9 cellular contexts compared by ENCODE assay signal in the genomic region with DNA sequence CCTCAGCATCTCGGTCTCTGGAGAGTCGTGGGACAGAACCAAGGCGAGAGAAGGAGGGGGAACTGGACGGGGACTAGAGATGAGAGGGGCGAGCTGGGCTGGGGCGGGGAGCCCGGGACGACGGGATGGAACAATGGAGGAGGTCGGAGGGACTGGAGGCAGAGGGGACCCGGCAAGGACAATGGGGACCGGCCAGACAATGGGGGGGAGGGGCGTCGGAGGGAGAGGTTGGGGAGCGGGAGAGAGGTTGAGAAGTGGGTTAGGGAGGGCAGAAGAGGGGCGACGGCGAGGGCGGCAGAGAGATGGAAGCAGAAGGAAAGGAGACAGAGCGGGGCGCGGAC. TPM values are rescaled to one million over a fixed set of nuclear protein-coding genes. Genes with fewer than 3 reads are reported as not detected.
DNase-seq lines count a peak whose midpoint lies in the region; ATAC-seq and TF ChIP-seq lines count a peak whose summit lies in the region.
"Had no signal": no experiment of that assay in that cellular context is flagged by ENCODE, and none has a peak within 500 bp of the region (broad histone marks: within the 10 kb centered on the region; RNA-seq: fewer than 3 reads in every experiment).

No MANE protein-coding gene starts in this region.

- H3K79me2 ChIP-seq in OCI-LY3 (ENCODE audit: low read length) = no peaks in the 10 kb centered on the region
- H3K79me2 ChIP-seq in neural progenitor cell (ENCODE audit: low read depth) = no peaks in the 10 kb centered on the region

- no peaks in the 10 kb centered on the region for H3K36me3 Mint-ChIP-seq in CD8-positive, alpha-beta T cell
- H3K36me3 Mint-ChIP-seq in endodermal cell (ENCODE audit: low read depth) (no peaks in the 10 kb centered on the region), neural progenitor cell (no peaks in the 10 kb centered on the region)

- H3K27ac ChIP-seq in CD8-positive, alpha-beta T cell (ENCODE audit: low read depth, low read length) = no peak overlapping the region
- H3K27ac ChIP-seq in OCI-LY3 (ENCODE audit: low read length) (no peak overlapping the region), endodermal cell (ENCODE audit: low read depth, low read length) (no peak overlapping the region), neural progenitor cell (no peak overlapping the region)
- H3K27ac ChIP-seq: body of pancreas had no signal

- peaks cover 33% of the 10 kb centered on the region for H3K4me1 ChIP-seq in CD8-positive, alpha-beta T cell (ENCODE audit: insufficient read depth, low read length)
- H3K4me1 ChIP-seq in OCI-LY3 (ENCODE audit: low read length) (peaks cover 5% of the 10 kb centered on the region; the same call in 1 of the 2 replicates), endodermal cell (ENCODE audit: control insufficient read depth, insufficient read depth, low read length) (peaks cover 5% of the 10 kb centered on the region), neural progenitor cell (peaks cover 26% of the 10 kb centered on the region)

- POLR2A ChIA-PET in CD8-positive, alpha-beta T cell (lab: Charles Lee) = interaction anchor here (1.2 kb wide), 1 partner anchor 60 kb away, joined by 4 read pairs; no protein-coding TSS in a partner anchor

- TF ChIP-seq CTCF in CD8-positive, alpha-beta T cell (IDR thresholded peaks at IDR 0.05) = no peak
- no peak for TF ChIP-seq CTCF in OCI-LY3 (IDR thresholded peaks at IDR 0.05; ENCODE audit: low read depth, low read length)
- TF ChIP-seq CTCF in endodermal cell (conservative IDR thresholded peaks at IDR 0.05) = no peak
- TF ChIP-seq CTCF in neural progenitor cell (IDR thresholded peaks at IDR 0.05) = no peak

- H3K4me3 ChIP-seq in CD8-positive, alpha-beta T cell (ENCODE audit: low read depth, low read length) = peak overlapping the region; percentile 67
- H3K4me3 ChIP-seq in OCI-LY3 (ENCODE audit: low read length) (peak overlapping the region; percentile 86), endodermal cell (ENCODE audit: low read length) (no peak overlapping the region), neural progenitor cell (peak overlapping the region; percentile 88)
- H3K4me3 ChIP-seq: body of pancreas had no signal

- no peak overlapping the region for H3K27ac Mint-ChIP-seq in CD8-positive, alpha-beta T cell
- H3K27ac Mint-ChIP-seq in endodermal cell (no peak overlapping the region), neural progenitor cell (no peak overlapping the region)

- H4K20me1 ChIP-seq in OCI-LY3 (ENCODE audit: insufficient read depth, low read length) (no peaks in the 10 kb centered on the region), neural progenitor cell (ENCODE audit: low read depth) (peaks cover 25% of the 10 kb centered on the region)

- peaks cover 28% of the 10 kb centered on the region for H3K4me1 Mint-ChIP-seq in CD8-positive, alpha-beta T cell (ENCODE audit: low read depth)
- H3K4me1 Mint-ChIP-seq in endodermal cell = peaks cover 12% of the 10 kb centered on the region
- H3K4me1 Mint-ChIP-seq in neural progenitor cell = peaks cover 25% of the 10 kb centered on the region

- H3K4me2 ChIP-seq in OCI-LY3 (ENCODE audit: low read length) (peak overlapping the region; percentile 84), neural progenitor cell (peak overlapping the region; percentile 99)

- 1 to 3% methylated on average over 11 to 22 of the region's 22 CpGs for WGBS in endodermal cell (ENCODE audit: insufficient coverage in 1 of 2, insufficient read length in 1 of 2), 2 experiments

- H3K27me3 ChIP-seq in CD8-positive, alpha-beta T cell (ENCODE audit: insufficient read depth, low read length) = peaks cover 28% of the 10 kb centered on the region
- H3K27me3 ChIP-seq in OCI-LY3 (ENCODE audit: low read depth, low read length) (peaks cover 10% of the 10 kb centered on the region), endodermal cell (ENCODE audit: control insufficient read depth, insufficient read depth, low read length, poor library complexity, severe bottlenecking) (peaks cover 78% of the 10 kb centered on the region), neural progenitor cell (peaks cover 75% of the 10 kb centered on the region)

- H3K4me3 Mint-ChIP-seq in CD8-positive, alpha-beta T cell = peak overlapping the region; percentile 79
- H3K4me3 Mint-ChIP-seq in endodermal cell (peak overlapping the region; percentile 53), neural progenitor cell (peak overlapping the region; percentile 84)

- DNase-seq in CD8-positive, alpha-beta T cell = no peak
- DNase-seq in endodermal cell = peak; percentile 81
- peak; percentile 66 for DNase-seq in neural progenitor cell (ENCODE audit: low spot score)
- no peak for DNase-seq in NOMO-1 treated with dmso at 0.1 percent for 144 hours (lab: John Stamatoyannopoulos, UW; ENCODE audit: unreplicated experiment)
- no peak for DNase-seq in NCI-H2029 treated with DMSO at 0.1 percent for 48 hours (lab: John Stamatoyannopoulos, UW)
- DNase-seq in LoVo (ENCODE audit: low spot score) = no peak

- CTCF ChIA-PET in CD8-positive, alpha-beta T cell (lab: Charles Lee) = interaction anchor here (0.8 to 6.0 kb wide), 9 partner anchors 9 to 167 kb away, joined by 3 to 51 read pairs (median 3); partner anchors contain the start of gene NXPH3

- H3K9me3 Mint-ChIP-seq in CD8-positive, alpha-beta T cell = no peaks in the 10 kb centered on the region
- H3K9me3 Mint-ChIP-seq in endodermal cell = no peaks in the 10 kb centered on the region
- H3K9me3 Mint-ChIP-seq in neural progenitor cell = peaks cover 2% of the 10 kb centered on the region

- H3K36me3 ChIP-seq in CD8-positive, alpha-beta T cell (ENCODE audit: insufficient read depth, low read length) = no peaks in the 10 kb centered on the region
- H3K36me3 ChIP-seq in OCI-LY3 (replicated peaks; ENCODE audit: low read depth, low read length) (no peaks in the 10 kb centered on the region), endodermal cell (ENCODE audit: control insufficient read depth, insufficient read depth, low read length) (no peaks in the 10 kb centered on the region), neural progenitor cell (no peaks in the 10 kb centered on the region)

- intact Hi-C loops in CD8-positive, alpha-beta T cell (cut with DNase I, micrococcal nuclease) = loop anchor here (1.0 to 10.0 kb wide), 6 partner anchors 60 to 209 kb away; partner anchors contain the start of genes PHB1 (in 1 of the 2) and SLC35B1 (in 1 of the 2)

- H3K9ac ChIP-seq in OCI-LY3 (ENCODE audit: low read length) (peak overlapping the region; percentile 61), endodermal cell (ENCODE audit: extremely low read depth, low read length, poor library complexity, severe bottlenecking) (no peak overlapping the region), neural progenitor cell (no peak overlapping the region)

- H2AFZ ChIP-seq in OCI-LY3 (ENCODE audit: low read depth, low read length) (peak overlapping the region; percentile 52; the same call in 1 of the 2 replicates), neural progenitor cell (replicated peaks) (peak overlapping the region; percentile 96)

- peaks cover 38% of the 10 kb centered on the region for H3K27me3 Mint-ChIP-seq in CD8-positive, alpha-beta T cell (ENCODE audit: low read depth)
- H3K27me3 Mint-ChIP-seq in endodermal cell (ENCODE audit: insufficient read depth) (peaks cover 87% of the 10 kb centered on the region), neural progenitor cell (ENCODE audit: insufficient read depth, low read depth) (peaks cover 66% of the 10 kb centered on the region)

- no peaks in the 10 kb centered on the region for H3K9me3 ChIP-seq in CD8-positive, alpha-beta T cell (ENCODE audit: low read length)
- H3K9me3 ChIP-seq in OCI-LY3 (ENCODE audit: insufficient read depth, low read length) = no peaks in the 10 kb centered on the region
- no peaks in the 10 kb centered on the region for H3K9me3 ChIP-seq in endodermal cell (ENCODE audit: control insufficient read depth, low read length)
- no peaks in the 10 kb centered on the region for H3K9me3 ChIP-seq in neural progenitor cell (ENCODE audit: low read depth)
- H3K9me3 ChIP-seq: body of pancreas had no signal

- ATAC-seq in CD8-positive, alpha-beta T cell = no peak
- no peak for ATAC-seq in HG03045 (IDR thresholded peaks at IDR 0.05; ENCODE audit: unreplicated experiment)

- H3F3A ChIP-seq in neural progenitor cell (ENCODE audit: low read depth) = peaks cover 45% of the 10 kb centered on the region

RNA-seq across cellular contexts. Expression of gene NGFR, which starts 0.7 kb away (rescaled TPM):
- total RNA-seq in CD8-positive, alpha-beta T cell = under 1 TPM; 0.25 to 0.73 TPM
- total RNA-seq in endodermal cell (1 to 10 TPM; 1.3 to 1.6 TPM), neural progenitor cell (ENCODE audit: low replicate concordance) (6.6 and 18.4 TPM in 2 replicates)
- 24.5 TPM for polyA plus RNA-seq in endodermal cell (2013, experiment 1 of 2)
- polyA plus RNA-seq in endodermal cell (2013, experiment 2 of 2) = 22.1 TPM

Comparison
In these comparisons a context has a peak if more than half of its experiments do, and no peak if none do; other contexts are left out.
1. DNase-seq: peak in endodermal cell (single experiment) and neural progenitor cell (single experiment); none in CD8-positive, alpha-beta T cell (0 of 7), NOMO-1 treated with dmso at 0.1 percent for 144 hours (single experiment), NCI-H2029 treated with DMSO at 0.1 percent for 48 hours (single experiment) and LoVo (single experiment).
2. Peak in every context shown above with its lines, with median percentiles within 50 percentile points of each other: H3K4me3 Mint-ChIP-seq.